ENCODE assay signal across 22 cellular contexts in the genomic region with DNA sequence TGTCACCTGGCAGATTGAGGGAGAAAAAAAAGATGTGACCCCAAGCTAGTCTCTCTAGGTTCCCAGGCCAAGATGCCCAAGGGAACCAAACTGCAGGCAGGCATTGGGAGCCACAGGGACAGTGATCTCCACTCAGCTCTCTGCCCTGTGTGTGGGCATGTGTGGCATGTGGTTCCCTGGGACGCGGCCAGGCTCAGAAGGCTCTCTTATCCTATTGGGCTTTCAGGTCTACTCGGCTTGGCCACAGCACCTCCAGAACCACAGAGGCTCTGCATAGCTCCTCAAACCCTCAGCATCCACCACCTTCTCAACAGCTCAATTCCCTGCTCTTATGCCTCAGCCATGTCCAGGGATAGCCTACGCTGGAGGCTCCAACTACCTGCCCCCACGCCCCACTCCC. TPM values are rescaled to one million over a fixed set of nuclear protein-coding genes. Genes with fewer than 3 reads are reported as not detected.
"Had no signal": no experiment of that assay in that cellular context is flagged by ENCODE, and none has a peak within 500 bp of the region (broad histone marks: within the 10 kb centered on the region; RNA-seq: fewer than 3 reads in every experiment).

No MANE protein-coding gene starts in this region.

- H3K79me2 ChIP-seq: parathyroid adenoma had no signal

- H3K36me3 ChIP-seq: cardiac muscle cell, upper lobe of right lung had no signal

- H2AFZ ChIP-seq: parathyroid adenoma had no signal

- H3K9me3 ChIP-seq: neutrophil, spleen, upper lobe of right lung had no signal

- H3K27me3 ChIP-seq: cardiac muscle cell, foreskin keratinocyte, neutrophil, spleen, upper lobe of right lung had no signal

- H3K9ac ChIP-seq: parathyroid adenoma had no signal

- ATAC-seq: foreskin keratinocyte; stimulated activated naive CD8-positive, alpha-beta T cell treated with anti-CD3 and anti-CD28 coated beads, Interleukin-15, Interleukin-2, amounts not matched to agents 100 U/mL and 50 U/mL, for 24 hours; upper lobe of right lung had no signal

- H3K4me3 ChIP-seq: cardiac muscle cell, spleen, upper lobe of right lung had no signal

- H3K27ac ChIP-seq: cardiac muscle cell, foreskin keratinocyte, neutrophil, parathyroid adenoma, spleen, upper lobe of right lung had no signal

- H3K4me1 ChIP-seq: foreskin keratinocyte, parathyroid adenoma, upper lobe of right lung had no signal

- DNase-seq: activated CD4-positive, alpha-beta memory T cell treated with anti-CD3 and anti-CD28 coated beads for 36 hours; activated CD4-positive, alpha-beta T cell treated with anti-CD3 and anti-CD28 coated beads for 4 hours; activated CD4-positive, CD25-positive, alpha-beta regulatory T cell; activated effector memory CD4-positive, alpha-beta T cell treated with Interleukin-2 at 50 U/mL for 16 hours; activated naive CD4-positive, alpha-beta T cell treated with anti-CD3 and anti-CD28 coated beads for 36 hours; activated T-cell treated with anti-CD3 and anti-CD28 coated beads, Interleukin-2, amount 50 U/mL, for 48 hours; amygdala; dermis blood vessel endothelial cell; effector CD8-positive, alpha-beta T cell; hippocampal formation; kidney glomerular epithelial cell; spleen; stimulated activated CD4-positive, alpha-beta T cell treated with anti-CD3 and anti-CD28 coated beads, Interleukin-4, amount 100 ng/mL, for 24 hours; stimulated activated naive CD8-positive, alpha-beta T cell treated with anti-CD3 and anti-CD28 coated beads, Interleukin-15, Interleukin-2, amounts not matched to agents 100 U/mL and 50 U/mL, for 24 hours; T-helper 9 cell; upper lobe of right lung had no signal

RNA-seq across cellular contexts. Expression of gene TTC24, which starts 29.2 kb away (rescaled TPM):
- total RNA-seq: dermis blood vessel endothelial cell, foreskin keratinocyte, glomerular endothelial cell, subcutaneous adipose tissue, upper lobe of right lung had no signal
- polyA plus RNA-seq: cardiac muscle cell, foreskin keratinocyte had no signal
